Comparison of ENCODE assay signal across 27 cellular contexts in genomic region chr1:94395231-94395630, GRCh38.
"Had no signal": no experiment of that assay in that cellular context is flagged by ENCODE, and none has a peak within 500 bp of the region (broad histone marks: within the 10 kb centered on the region; RNA-seq: fewer than 3 reads in every experiment).

No MANE protein-coding gene starts in this region.

- DNase-seq: activated B cell treated with CpG ODN at 0.5 μM for 24 hours; activated CD4-positive, alpha-beta T cell treated with anti-CD3 and anti-CD28 coated beads for 1 hour; activated CD4-positive, alpha-beta T cell treated with anti-CD3 and anti-CD28 coated beads, Interleukin-2, amount 50 U/mL, for 48 hours; activated CD8-positive, alpha-beta memory T cell treated with anti-CD3 and anti-CD28 coated beads, Interleukin-2, amount 10 ng/mL, durations not matched to agents 7 days and 5 days; activated effector memory CD4-positive, alpha-beta T cell treated with Interleukin-2 at 50 U/mL for 16 hours; activated naive CD4-positive, alpha-beta T cell; activated T-cell treated with anti-CD3 and anti-CD28 coated beads, Interleukin-2, amount 50 U/mL, for 24 hours; aorta; caudate nucleus; MG63; MV-4-11; NCI-H1092 treated with DMSO at 0.1 percent for 48 hours; NCI-H1417 treated with DMSO at 0.1 percent for 48 hours; NCI-H1694; NCI-H2107; NCI-H2171 treated with DMSO at 0.1 percent for 48 hours; NCI-H226; NCI-H526; NCI-H82; Peyer's patch; SHP77 had no signal

- H3K4me1 Mint-ChIP-seq: activated B cell treated with CpG ODN at 0.5 μM for 24 hours; activated CD4-positive, alpha-beta T cell treated with anti-CD3 and anti-CD28 coated beads, Interleukin-2, amount 10 ng/mL, durations not matched to agents 24 days and 14 days; activated CD8-positive, alpha-beta memory T cell treated with anti-CD3 and anti-CD28 coated beads, Interleukin-2, amount 10 ng/mL, durations not matched to agents 7 days and 5 days; activated naive CD4-positive, alpha-beta T cell treated with anti-CD3 and anti-CD28 coated beads, Interleukin-2, amount 50 U/mL, for 24 hours had no signal

- H3K27me3 Mint-ChIP-seq: activated naive CD4-positive, alpha-beta T cell treated with anti-CD3 and anti-CD28 coated beads, Interleukin-2, amount 50 U/mL, for 24 hours had no signal

- H3K36me3 Mint-ChIP-seq: activated CD8-positive, alpha-beta memory T cell treated with anti-CD3 and anti-CD28 coated beads, Interleukin-2, amount 10 ng/mL, durations not matched to agents 7 days and 5 days; activated naive CD4-positive, alpha-beta T cell treated with anti-CD3 and anti-CD28 coated beads, Interleukin-2, amount 50 U/mL, for 24 hours had no signal

- H3K9me3 ChIP-seq: breast epithelium, MG63, Peyer's patch, SJSA1 had no signal

- H3K4me3 Mint-ChIP-seq: activated B cell treated with CpG ODN at 0.5 μM for 24 hours; activated CD4-positive, alpha-beta T cell treated with anti-CD3 and anti-CD28 coated beads, Interleukin-2, amount 10 ng/mL, durations not matched to agents 24 days and 14 days; activated CD8-positive, alpha-beta memory T cell treated with anti-CD3 and anti-CD28 coated beads, Interleukin-2, amount 10 ng/mL, durations not matched to agents 7 days and 5 days; activated naive CD4-positive, alpha-beta T cell treated with anti-CD3 and anti-CD28 coated beads, Interleukin-2, amount 50 U/mL, for 24 hours; activated T-cell treated with anti-CD3 and anti-CD28 coated beads, Interleukin-2, amount 50 U/mL, for 24 hours; activated T-helper 1 cell treated with anti-CD3 and anti-CD28 coated beads, Interleukin-12 subunit alpha, Interleukin-12 subunit beta, Interleukin-2, Interleukin-4 antibody, amounts not matched to agents 30 ng/mL and 10 ng/mL and 1 ng/mL, durations not matched to agents 14 hours and 24 hours and 36 hours; T-helper 1 cell treated with Interleukin-12 subunit alpha and Interleukin-12 subunit beta and Interleukin-4 antibody, amounts not matched to agents 30 μg/mL and 1 μg/mL, for 36 hours had no signal

- H3K27ac Mint-ChIP-seq: activated B cell treated with CpG ODN at 0.5 μM for 24 hours; activated CD4-positive, alpha-beta T cell treated with anti-CD3 and anti-CD28 coated beads, Interleukin-2, amount 10 ng/mL, durations not matched to agents 24 days and 14 days; activated CD8-positive, alpha-beta memory T cell treated with anti-CD3 and anti-CD28 coated beads, Interleukin-2, amount 10 ng/mL, durations not matched to agents 7 days and 5 days; activated naive CD4-positive, alpha-beta T cell treated with anti-CD3 and anti-CD28 coated beads, Interleukin-2, amount 50 U/mL, for 24 hours; activated T-cell treated with anti-CD3 and anti-CD28 coated beads, Interleukin-2, amount 50 U/mL, for 24 hours; activated T-helper 1 cell treated with anti-CD3 and anti-CD28 coated beads, Interleukin-12 subunit alpha, Interleukin-12 subunit beta, Interleukin-2, Interleukin-4 antibody, amounts not matched to agents 30 ng/mL and 10 ng/mL and 1 ng/mL, durations not matched to agents 14 hours and 24 hours and 36 hours; T-helper 1 cell treated with Interleukin-12 subunit alpha and Interleukin-12 subunit beta and Interleukin-4 antibody, amounts not matched to agents 30 μg/mL and 1 μg/mL, for 36 hours had no signal

- ATAC-seq: activated CD8-positive, alpha-beta memory T cell treated with anti-CD3 and anti-CD28 coated beads, Interleukin-2, amount 10 ng/mL, durations not matched to agents 7 days and 5 days had no signal

- H3K27ac ChIP-seq: breast epithelium, Peyer's patch, SJSA1 had no signal

- H3K4me1 ChIP-seq: breast epithelium, Peyer's patch, SJSA1 had no signal

- H3K4me3 ChIP-seq: breast epithelium, MG63, Peyer's patch, SJSA1 had no signal

- H3K36me3 ChIP-seq: breast epithelium, MG63, Peyer's patch, SJSA1 had no signal

- H3K27me3 ChIP-seq: breast epithelium, MG63, Peyer's patch, SJSA1 had no signal

- H3K9me3 Mint-ChIP-seq: activated naive CD4-positive, alpha-beta T cell treated with anti-CD3 and anti-CD28 coated beads, Interleukin-2, amount 50 U/mL, for 24 hours; activated T-cell treated with anti-CD3 and anti-CD28 coated beads, Interleukin-2, amount 50 U/mL, for 24 hours; activated T-helper 1 cell treated with anti-CD3 and anti-CD28 coated beads, Interleukin-12 subunit alpha, Interleukin-12 subunit beta, Interleukin-2, Interleukin-4 antibody, amounts not matched to agents 30 ng/mL and 10 ng/mL and 1 ng/mL, durations not matched to agents 14 hours and 24 hours and 36 hours; T-helper 1 cell treated with Interleukin-12 subunit alpha and Interleukin-12 subunit beta and Interleukin-4 antibody, amounts not matched to agents 30 μg/mL and 1 μg/mL, for 36 hours had no signal
